Comparison of ENCODE assay signal across 8 cellular contexts in the genomic region with DNA sequence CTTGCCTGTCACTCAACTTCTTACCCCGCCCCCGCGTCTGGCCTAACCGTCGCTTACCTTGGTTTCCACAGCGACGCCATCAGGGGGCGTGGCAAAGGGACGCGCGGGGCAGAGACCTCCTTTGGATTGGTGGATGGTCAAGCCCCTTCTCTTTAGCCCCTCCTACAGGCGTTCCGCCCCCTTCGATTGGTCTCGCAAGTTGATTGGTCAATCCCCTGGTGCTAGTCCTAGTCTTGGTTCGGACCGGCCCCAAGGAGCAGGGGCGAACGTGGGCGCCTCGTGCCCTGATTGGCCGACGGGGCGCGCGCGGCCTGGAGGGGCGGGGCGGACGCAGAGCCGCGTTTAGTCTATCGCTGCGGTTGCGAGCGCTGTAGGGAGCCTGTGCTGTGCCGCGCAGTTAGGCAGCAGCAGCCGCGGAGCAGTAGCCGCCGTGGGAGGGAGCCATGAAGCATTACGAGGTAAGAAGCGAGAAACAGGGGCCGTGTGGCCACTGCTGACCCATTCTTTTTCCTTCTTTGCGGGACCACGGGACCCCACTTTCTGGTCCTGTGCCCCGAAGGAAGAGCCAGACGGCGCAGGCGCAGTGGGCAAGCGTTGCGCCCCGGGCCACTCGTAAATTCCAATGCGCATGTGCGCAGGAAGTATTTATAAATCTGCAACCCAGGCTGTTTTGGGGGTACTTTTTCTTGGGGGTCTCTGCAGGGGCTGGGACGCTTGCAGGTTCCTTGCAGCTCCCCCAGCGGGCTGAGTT. TPM values are rescaled to one million over a fixed set of nuclear protein-coding genes. Genes with fewer than 3 reads are reported as not detected.
A peak's percentile ranks its signal among the peaks of the same experiment; 100 is the strongest.
DNase-seq lines count a peak whose midpoint lies in the region; ATAC-seq and TF ChIP-seq lines count a peak whose summit lies in the region.

A gene with protein sequence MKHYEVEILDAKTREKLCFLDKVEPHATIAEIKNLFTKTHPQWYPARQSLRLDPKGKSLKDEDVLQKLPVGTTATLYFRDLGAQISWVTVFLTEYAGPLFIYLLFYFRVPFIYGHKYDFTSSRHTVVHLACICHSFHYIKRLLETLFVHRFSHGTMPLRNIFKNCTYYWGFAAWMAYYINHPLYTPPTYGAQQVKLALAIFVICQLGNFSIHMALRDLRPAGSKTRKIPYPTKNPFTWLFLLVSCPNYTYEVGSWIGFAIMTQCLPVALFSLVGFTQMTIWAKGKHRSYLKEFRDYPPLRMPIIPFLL (plus strand): TSS at position 341 of the 751 bp plus-strand sequence. CDS start 103 bp downstream, at position 444.

- H3K27me3 ChIP-seq in Karpas-422 (ENCODE audit: low read length) (no peaks in the 10 kb centered on the region), esophagus muscularis mucosa (no peaks in the 10 kb centered on the region)

- peak within 1 kb of the TSS; percentile 84 for H3K9ac ChIP-seq in Karpas-422 (ENCODE audit: low read length)

- no peak for TF ChIP-seq EP300 in esophagus muscularis mucosa (IDR thresholded peaks at IDR 0.05)

- DNase-seq in DMS79 treated with DMSO at 0.1 percent for 48 hours (lab: John Stamatoyannopoulos, UW) (peak; percentile 98), Karpas-422 (peak; percentile 100), RKO (ENCODE audit: low spot score) (peak; percentile 99), activated T-helper 1 cell treated with Interleukin-2 at 50 U/mL for 16 hours (ENCODE audit: low read depth) (peak; percentile 99), esophagus muscularis mucosa (ENCODE audit: extremely low spot score) (peak; percentile 100), myocyte (ENCODE audit: low read depth) (peak; percentile 100)
- DNase-seq in stimulated activated CD8-positive, alpha-beta memory T cell treated with anti-CD3 and anti-CD28 coated beads, Interleukin-7, amount 100 ng/mL, for 48 hours (ENCODE audit: extremely low read depth in 1 of 2, low read depth in 1 of 2), result peak; percentile 100

- H3K27ac ChIP-seq in Karpas-422 (ENCODE audit: low read length) (peak within 1 kb of the TSS; percentile 72), esophagus muscularis mucosa (replicated peaks in 1 of 4) (peak within 1 kb of the TSS; percentile 88 to 93 (median 92))

- no peaks in the 10 kb centered on the region for H3K9me2 ChIP-seq in Karpas-422 (replicated peaks; ENCODE audit: insufficient read depth, low read length)

- H3K9me3 ChIP-seq in Karpas-422 (ENCODE audit: low read length), result no peaks in the 10 kb centered on the region
- no peaks in the 10 kb centered on the region for H3K9me3 ChIP-seq in esophagus muscularis mucosa

- TF ChIP-seq POLR2A in esophagus muscularis mucosa (IDR thresholded peaks at IDR 0.05; ENCODE audit: low read depth), result peak; percentile 94

- H3K36me3 ChIP-seq in Karpas-422 (ENCODE audit: insufficient read depth, low read length) (no peaks in the 10 kb centered on the region), esophagus muscularis mucosa (peaks cover 0 to under 1% (median 0%) of the 10 kb centered on the region in 4 donors)

- H4K20me1 ChIP-seq in Karpas-422 (ENCODE audit: insufficient read depth, low read depth, low read length), result no peaks in the 10 kb centered on the region

- WGBS in esophagus muscularis mucosa, result 0% methylated on average over 12 of the region's 59 CpGs

- no peak for TF ChIP-seq CTCF in esophagus muscularis mucosa (IDR thresholded peaks at IDR 0.05)

- peaks cover 43% of the 10 kb centered on the region for H3K79me2 ChIP-seq in Karpas-422 (ENCODE audit: low read length)

- H3K4me1 ChIP-seq in Karpas-422 (ENCODE audit: low read length), result peaks cover 20% of the 10 kb centered on the region
- H3K4me1 ChIP-seq in esophagus muscularis mucosa, result peaks cover 23 to 28% (median 25%) of the 10 kb centered on the region in 4 donors

- peak within 1 kb of the TSS; percentile 91 for H3K4me3 ChIP-seq in Karpas-422 (ENCODE audit: low read length)
- peak within 1 kb of the TSS; percentile 59 to 82 (median 66) for H3K4me3 ChIP-seq in esophagus muscularis mucosa

- intact Hi-C loops in esophagus muscularis mucosa (cut with DNase I), result no loop called here

- ATAC-seq in GM21825 (IDR thresholded peaks at IDR 0.05; ENCODE audit: unreplicated experiment), result peak; percentile 90

- H2AFZ ChIP-seq in Karpas-422 (ENCODE audit: low read length), result peak within 1 kb of the TSS; percentile 84

- H3K4me2 ChIP-seq in Karpas-422 (ENCODE audit: low read depth, low read length, poor library complexity, severe bottlenecking), result peak within 1 kb of the TSS; percentile 92

RNA-seq across cellular contexts. Expression of the gene that starts here (rescaled TPM):
- total RNA-seq in Karpas-422 (2014; rRNA removed; shearing (Covaris generic); ENCODE audit: low replicate concordance), result 45.1 and 81.4 TPM in 2 replicates
- total RNA-seq in esophagus muscularis mucosa (10 to 100 TPM; 18.7 to 32.7 (median 25.7) TPM), myocyte (103 TPM in 2 replicates)
- polyA plus RNA-seq in myocyte (2012), result 123 TPM

Comparison
In these comparisons a context has a peak if more than half of its experiments do, and no peak if none do; other contexts are left out.
1. Peak in every context shown above with its lines: DNase-seq, ATAC-seq, H3K4me3 ChIP-seq and H3K27ac ChIP-seq.